ENCODE assay signal across 22 cellular contexts in genomic region chr5:179324760-179325295, GRCh38. TPM values are rescaled to one million over a fixed set of nuclear protein-coding genes. Genes with fewer than 3 reads are reported as not detected.
DNase-seq lines count a peak whose midpoint lies in the region; ATAC-seq, FAIRE-seq and TF ChIP-seq lines count a peak whose summit lies in the region.
"Had no signal": no experiment of that assay in that cellular context is flagged by ENCODE, and none has a peak within 500 bp of the region (broad histone marks: within the 10 kb centered on the region; RNA-seq: fewer than 3 reads in every experiment).

No MANE protein-coding gene starts in this region.

- TF ChIP-seq POLR2A in HepG2 (IDR thresholded peaks at IDR 0.05; ENCODE audit: insufficient read depth in 1 of 2, low read depth in 2 of 2, low read length in 2 of 2) (no peak), sigmoid colon (IDR thresholded peaks at IDR 0.05) (no peak)

- POLR2A ChIA-PET in HepG2 (lab: Yijun Ruan, JAX), result no interaction called here

- H3K4me3 ChIP-seq in liver (ENCODE audit: low read depth in 1 of 3, low read length in 3 of 3) (no peak overlapping the region), HepG2 (replicated peaks in 1 of 3; ENCODE audit: insufficient read depth in 1 of 3, low read depth in 2 of 3, low read length in 3 of 3) (no peak overlapping the region), sigmoid colon (no peak overlapping the region), HAP-1 (no peak overlapping the region)
- H3K4me3 ChIP-seq: A549 had no signal

- H3K27ac ChIP-seq in liver (ENCODE audit: low read depth in 1 of 2, low read length in 2 of 2), result peak overlapping the region; percentile 17 to 64
- H3K27ac ChIP-seq in HepG2 (ENCODE audit: extremely low read length, insufficient read depth, low read length), result no peak overlapping the region
- H3K27ac ChIP-seq in sigmoid colon, result no peak overlapping the region
- H3K27ac ChIP-seq: A549 had no signal

- H3K36me3 Mint-ChIP-seq in nephron (ENCODE audit: low read depth), result no peaks in the 10 kb centered on the region

- no TSS peak for BruUV-seq in HepG2 (replicated peaks; lab: Mats Ljungman, UMichigan)

- peaks cover 9% of the 10 kb centered on the region for H3K27me3 Mint-ChIP-seq in nephron (ENCODE audit: low read depth)

- TF ChIP-seq RAD21 in liver (IDR thresholded peaks at IDR 0.05) (no peak), HepG2 (CRISPR knock-in tag; IDR thresholded peaks at IDR 0.05) (no peak)

- CTCF ChIA-PET in HepG2 (lab: Yijun Ruan, JAX; ENCODE audit: low intra/inter-chr PET ratio, low total read pairs), result no interaction called here

- no peak overlapping the region for H3K4me3 Mint-ChIP-seq in nephron
- H3K4me3 Mint-ChIP-seq: CD4-positive, alpha-beta T cell had no signal

- TF ChIP-seq EP300 in HepG2 (IDR thresholded peaks at IDR 0.05; ENCODE audit: low read depth in 2 of 2, low read length in 2 of 2) (no peak), HepG2 (CRISPR knock-in tag; IDR thresholded peaks at IDR 0.05; ENCODE audit: borderline replicate concordance) (no peak), sigmoid colon (IDR thresholded peaks at IDR 0.05) (no peak)

- H4K20me1 ChIP-seq in HepG2 (ENCODE audit: insufficient read depth, low read length), result no peaks in the 10 kb centered on the region

- intact Hi-C loops in HepG2 (cut with micrococcal nuclease; ENCODE audit: unreplicated experiment) (no loop called here), sigmoid colon (cut with DNase I) (no loop called here)

- H3K4me1 ChIP-seq in liver (ENCODE audit: control insufficient read depth in 4 of 4, insufficient read depth in 4 of 4, low read length in 3 of 4), result no peaks in the 10 kb centered on the region
- no peaks in the 10 kb centered on the region for H3K4me1 ChIP-seq in HepG2 (ENCODE audit: insufficient read depth, low read length)
- H3K4me1 ChIP-seq in sigmoid colon, result peaks cover 0 to 15% (median 6%) of the 10 kb centered on the region in 4 donors
- no peaks in the 10 kb centered on the region for H3K4me1 ChIP-seq in HAP-1
- H3K4me1 ChIP-seq: A549, Caco-2 had no signal

- FAIRE-seq in HepG2 (lab: Jason Lieb, UNC), result no peak
- FAIRE-seq: A549, G401.6, RCC 7860 had no signal

- no peaks in the 10 kb centered on the region for H3K9me3 ChIP-seq in liver (ENCODE audit: control insufficient read depth in 4 of 4, low read length in 3 of 4)
- H3K9me3 ChIP-seq in HepG2 (ENCODE audit: low read length), result no peaks in the 10 kb centered on the region
- no peaks in the 10 kb centered on the region for H3K9me3 ChIP-seq in sigmoid colon
- no peaks in the 10 kb centered on the region; the same call in 1 of the 2 replicates for H3K9me3 ChIP-seq in HAP-1
- H3K9me3 ChIP-seq: A549, Caco-2 had no signal

- no peak overlapping the region for H3K4me2 ChIP-seq in HepG2 (ENCODE audit: low read depth, low read length)
- H3K4me2 ChIP-seq: A549 had no signal

- H3K79me2 ChIP-seq in HepG2 (ENCODE audit: insufficient read depth, low read length), result no peaks in the 10 kb centered on the region

- TF ChIP-seq CTCF in liver (IDR thresholded peaks at IDR 0.05; ENCODE audit: low read depth, low read length, missing input control), result no peak
- TF ChIP-seq CTCF in HepG2 (CRISPR knock-in tag; IDR thresholded peaks at IDR 0.05), result no peak
- TF ChIP-seq CTCF in nephron (IDR thresholded peaks at IDR 0.05; ENCODE audit: unreplicated experiment in 3 of 3), result no peak
- no peak for TF ChIP-seq CTCF in sigmoid colon (IDR thresholded peaks at IDR 0.05)

- in situ Hi-C loops in HepG2 (cut with HindIII; ENCODE audit: extremely low pct_ligation_motif_present, low pct_unique_long_range_greater_than_20kb) (no loop called here), HAP-1 (cut with MboI; ENCODE audit: low sequenced_read_pairs) (no loop called here)

- H3K27me3 ChIP-seq in liver (ENCODE audit: control insufficient read depth in 4 of 4, insufficient read depth in 4 of 4, low read length in 3 of 4), result no peaks in the 10 kb centered on the region
- peaks cover 8 to 41% of the 10 kb centered on the region in 2 experiments; a peak in 3 of 5 replicates for H3K27me3 ChIP-seq in HepG2 (ENCODE audit: control insufficient read depth in 1 of 2, insufficient read depth in 2 of 2, low read length in 2 of 2)
- H3K27me3 ChIP-seq in sigmoid colon, result no peaks in the 10 kb centered on the region
- H3K27me3 ChIP-seq in HAP-1 (ENCODE audit: low read depth), result no peaks in the 10 kb centered on the region

- H3K36me3 ChIP-seq in liver (ENCODE audit: control insufficient read depth in 4 of 4, insufficient read depth in 3 of 4, low read depth in 1 of 4, low read length in 3 of 4) (no peaks in the 10 kb centered on the region), HepG2 (replicated peaks in 1 of 2; ENCODE audit: control insufficient read depth in 1 of 2, insufficient read depth in 2 of 2, low read length in 2 of 2) (no peaks in the 10 kb centered on the region), sigmoid colon (no peaks in the 10 kb centered on the region), HAP-1 (replicated peaks) (no peaks in the 10 kb centered on the region)

- no peak overlapping the region for H2AFZ ChIP-seq in HepG2 (ENCODE audit: low read length)

- no peak for ATAC-seq in HepG2
- ATAC-seq: A549 had no signal

- H3K9me3 Mint-ChIP-seq in nephron, result no peaks in the 10 kb centered on the region
- H3K9me3 Mint-ChIP-seq: CD4-positive, alpha-beta T cell had no signal

- peak overlapping the region in 2 of 3 experiments; percentile 10 to 48 for H3K27ac Mint-ChIP-seq in nephron
- H3K27ac Mint-ChIP-seq: CD4-positive, alpha-beta T cell had no signal

- peaks cover 71% of the 10 kb centered on the region for H3K4me1 Mint-ChIP-seq in nephron

- WGBS in liver, result 70% methylated on average over 6 of the region's 6 CpGs
- WGBS in HepG2 (ENCODE audit: low lambda C conversion rate), result 34% methylated on average over 6 of the region's 6 CpGs
- 74 to 85% methylated on average over 6 of the region's 6 CpGs for WGBS in sigmoid colon, 2 donors

- no peak for DNase-seq in HepG2 (ENCODE audit: low spot score)
- DNase-seq in sigmoid colon, result peak; percentile 53
- DNase-seq in HAP-1 (ENCODE audit: low spot score in 2 of 2), result no peak
- no peak for DNase-seq in stimulated activated CD4-positive, alpha-beta T cell treated with anti-CD3 and anti-CD28 coated beads, Interleukin-4, amount 100 ng/mL, for 4 hours
- no peak for DNase-seq in activated CD4-positive, alpha-beta T cell treated with anti-CD3 and anti-CD28 coated beads, Interleukin-2, amount 50 U/mL, for 1 hour
- DNase-seq in globus pallidus (ENCODE audit: low spot score), result no peak
- DNase-seq: Caco-2; CD4-positive, alpha-beta T cell; HCEC 1CT; NCI-H1105; NCI-H1694; NCI-H2081 treated with DMSO at 0.1 percent for 48 hours; NCI-H510A; NCI-H748 treated with DMSO at 0.1 percent for 48 hours; NK-92 treated with Interleukin-12 subunit alpha and Interleukin-12 subunit beta, amount 100 ng/mL, for 24 hours; SHP77 treated with DMSO at 0.1 percent for 48 hours had no signal

- H3K9ac ChIP-seq in liver (ENCODE audit: low read depth in 1 of 2, low read length in 2 of 2) (no peak overlapping the region), HepG2 (ENCODE audit: insufficient read depth, low read depth, low read length) (no peak overlapping the region)

TF ChIP-seq in liver, 16 proteins besides CTCF, POLR2A, EP300 and RAD21 (continues in another document):
- no peak for TF ChIP-seq GABPA (IDR thresholded peaks at IDR 0.05 in 1 of 2, conservative IDR thresholded peaks at IDR 0.05 in 1 of 2)
- TF ChIP-seq ATF3 (IDR thresholded peaks at IDR 0.05), result no peak
- TF ChIP-seq EGR1 (IDR thresholded peaks at IDR 0.05; ENCODE audit: low read depth in 2 of 2), result no peak

TF ChIP-seq in HepG2, 621 proteins besides CTCF, POLR2A, EP300 and RAD21:
- no peak for TF ChIP-seq TFAP4 (IDR thresholded peaks at IDR 0.05; ENCODE audit: borderline replicate concordance, low read depth)
- TF ChIP-seq SNAI1 (CRISPR knock-in tag; IDR thresholded peaks at IDR 0.05; ENCODE audit: borderline replicate concordance), result no peak
- TF ChIP-seq SUZ12 (IDR thresholded peaks at IDR 0.05; ENCODE audit: low read depth, low read length), result no peak
- no peak for TF ChIP-seq FOXA3 (CRISPR knock-in tag; IDR thresholded peaks at IDR 0.05)

RNA-seq across cellular contexts. Expression of gene ADAMTS2, which starts 20.4 kb away (rescaled TPM):
- 10 to 100 TPM; 12.4 to 24.3 TPM for total RNA-seq in liver
- 10 to 100 TPM in 1 of 2 donors, 1 to 10 TPM in 1; 2.7 to 11.6 TPM for polyA plus RNA-seq in liver
- 0.18 and 0.24 TPM in 2 replicates for total RNA-seq in HepG2 (2016; rRNA removed; fragmentation: Illumina TruSeq; extraction: Trizol)
- total RNA-seq in HepG2 (2016; cell fraction: cytosol; rRNA removed; fragmentation: Illumina TruSeq; extraction: Trizol; ENCODE audit: low read depth), result 0.09 and 0.10 TPM in 2 replicates
- 0.15 and 0.17 TPM in 2 replicates for total RNA-seq in HepG2 (2016; cell fraction: insoluble cytoplasmic fraction; rRNA removed; fragmentation: Illumina TruSeq; extraction: Trizol)
- 0.25 and 0.38 TPM in 2 replicates for total RNA-seq in HepG2 (2016; cell fraction: membrane; rRNA removed; fragmentation: Illumina TruSeq; extraction: Trizol)
- total RNA-seq in HepG2 (2016; cell fraction: nucleus; rRNA removed; fragmentation: Illumina TruSeq; extraction: Trizol), result 0.25 and 0.59 TPM in 2 replicates
- polyA plus RNA-seq in HepG2 (2011; rRNA removed), result 3.5 and 3.6 TPM in 2 replicates
- 2.4 and 4.9 TPM in 2 replicates for polyA plus RNA-seq in HepG2 (2011; cell fraction: cytosol; rRNA removed)
- 5.3 and 5.6 TPM in 2 replicates for polyA plus RNA-seq in HepG2 (2011; cell fraction: nucleus; rRNA removed)
- polyA plus RNA-seq in HepG2 (2012), result 2.3 and 2.4 TPM in 2 replicates
- 0.26 and 0.29 TPM in 2 replicates for polyA plus RNA-seq in HepG2 (2016; cell fraction: cytosol; fragmentation: Illumina TruSeq; extraction: Trizol; ENCODE audit: low read depth)
- polyA plus RNA-seq in HepG2 (2016; cell fraction: insoluble cytoplasmic fraction; fragmentation: Illumina TruSeq; extraction: Trizol; ENCODE audit: low read depth), result 0.36 and 0.41 TPM in 2 replicates
- 0.58 and 0.62 TPM in 2 replicates for polyA plus RNA-seq in HepG2 (2016; cell fraction: membrane; fragmentation: Illumina TruSeq; extraction: Trizol; ENCODE audit: low read depth)
- polyA plus RNA-seq in HepG2 (2016; cell fraction: nucleus; fragmentation: Illumina TruSeq; extraction: Trizol; ENCODE audit: insufficient read depth, low read depth), result 0.59 and 1.2 TPM in 2 replicates
- polyA minus RNA-seq in HepG2 (2011; rRNA and poly(A)+ RNA removed; ENCODE audit: low replicate concordance), result 4.6 TPM in 1 of 2 replicates, not detected in the other
- 0.99 and 1.4 TPM in 2 replicates for polyA minus RNA-seq in HepG2 (2011; cell fraction: cytosol; rRNA and poly(A)+ RNA removed)
- 0.90 and 1.7 TPM in 2 replicates for polyA minus RNA-seq in HepG2 (2011; cell fraction: nucleus; rRNA and poly(A)+ RNA removed)
- total RNA-seq in sigmoid colon, result 10 to 100 TPM in 3 of 4 donors, 1 to 10 TPM in 1; 9.2 to 33.2 (median 14.6) TPM
- polyA plus RNA-seq in sigmoid colon, result 1 to 10 TPM in 2 of 3 donors, under 1 TPM in 1; 0.69 to 5.9 (median 1.2) TPM
- total RNA-seq: CD4-positive, alpha-beta T cell; OCI-LY7 had no signal
- polyA plus RNA-seq: A549 had no signal

Comparison
In these comparisons a context has a peak if more than half of its experiments do, and no peak if none do; other contexts are left out.
1. H3K27ac ChIP-seq: peak in liver (2 of 2); none in HepG2 (single experiment) and sigmoid colon (0 of 4).
2. RNA of gene ADAMTS2, which starts 20.4 kb away (total RNA-seq): 12.4 to 24.3 TPM in liver and 9.2 to 33.2 TPM in sigmoid colon; 0.09 to 0.59 TPM in HepG2; every median in the first group is over 4 times any median in the second.